In genomic region chr17:42535400-42536047, GRCh38 we compare ENCODE assay signal across 8 cellular contexts. TPM values are rescaled to one million over a fixed set of nuclear protein-coding genes. Genes with fewer than 3 reads are reported as not detected.
A peak's percentile ranks its signal among the peaks of the same experiment; 100 is the strongest.
DNase-seq lines count a peak whose midpoint lies in the region; ATAC-seq and TF ChIP-seq lines count a peak whose summit lies in the region.

No MANE protein-coding gene starts in this region.

- no peaks in the 10 kb centered on the region for H3K27me3 ChIP-seq in CD8-positive, alpha-beta memory T cell (ENCODE audit: insufficient read depth, low read length, poor library complexity, severe bottlenecking)
- H3K27me3 ChIP-seq in kidney epithelial cell (ENCODE audit: control insufficient read depth, insufficient read depth, low read length) (no peaks in the 10 kb centered on the region), testis (no peaks in the 10 kb centered on the region)

- POLR2A ChIA-PET in CD8-positive, alpha-beta memory T cell (lab: Charles Lee), result interaction anchor here (0.5 to 1.4 kb wide), 7 partner anchors 13 to 142 kb away, joined by 3 to 11 read pairs (median 3); partner anchors contain the start of genes RETREG3 and TUBG1

- H3K36me3 ChIP-seq in CD8-positive, alpha-beta memory T cell (ENCODE audit: insufficient read depth, low read length), result peaks cover 5% of the 10 kb centered on the region
- H3K36me3 ChIP-seq in kidney epithelial cell (ENCODE audit: control insufficient read depth, insufficient read depth, low read length) (no peaks in the 10 kb centered on the region), testis (ENCODE audit: low read depth, missing control alignments) (no peaks in the 10 kb centered on the region)

- H3K9me3 Mint-ChIP-seq in CD8-positive, alpha-beta memory T cell, result no peaks in the 10 kb centered on the region
- no peaks in the 10 kb centered on the region for H3K9me3 Mint-ChIP-seq in activated naive CD8-positive, alpha-beta T cell treated with anti-CD3 and anti-CD28 coated beads, Interleukin-2, amount 50 U/mL, for 24 hours

- peaks cover 31% of the 10 kb centered on the region for H3K4me1 ChIP-seq in CD8-positive, alpha-beta memory T cell (ENCODE audit: insufficient read depth, low read length)
- peaks cover 19% of the 10 kb centered on the region for H3K4me1 ChIP-seq in testis

- H3K36me3 Mint-ChIP-seq in CD8-positive, alpha-beta memory T cell, result peaks cover 0 to 10% (median 0%) of the 10 kb centered on the region in 3 donors
- H3K36me3 Mint-ChIP-seq in activated naive CD8-positive, alpha-beta T cell treated with anti-CD3 and anti-CD28 coated beads, Interleukin-2, amount 50 U/mL, for 24 hours (ENCODE audit: low read depth), result peaks cover 10% of the 10 kb centered on the region

- DNase-seq in CD8-positive, alpha-beta memory T cell, result no peak
- no peak for DNase-seq in activated naive CD8-positive, alpha-beta T cell treated with anti-CD3 and anti-CD28 coated beads, Interleukin-2, amount 50 U/mL, for 24 hours
- DNase-seq in kidney epithelial cell (ENCODE audit: low read depth) (no peak), testis (no peak), medulla oblongata (ENCODE audit: extremely low spot score) (no peak)

- TF ChIP-seq CTCF in kidney epithelial cell (IDR thresholded peaks at IDR 0.05; ENCODE audit: insufficient read depth, low read length, poor library complexity, severe bottlenecking) (no peak), testis (IDR thresholded peaks at IDR 0.05) (no peak)

- H3K4me3 Mint-ChIP-seq in CD8-positive, alpha-beta memory T cell, result peak overlapping the region; percentile 67 to 87 (median 80)
- peak overlapping the region; percentile 83 for H3K4me3 Mint-ChIP-seq in activated naive CD8-positive, alpha-beta T cell treated with anti-CD3 and anti-CD28 coated beads, Interleukin-2, amount 50 U/mL, for 24 hours

- peak overlapping the region; percentile 55 for H3K27ac ChIP-seq in CD8-positive, alpha-beta memory T cell (ENCODE audit: low read depth, low read length)
- peak overlapping the region; percentile 81 to 97 for H3K27ac ChIP-seq in testis

- H3K27me3 Mint-ChIP-seq in CD8-positive, alpha-beta memory T cell, result no peaks in the 10 kb centered on the region
- no peaks in the 10 kb centered on the region for H3K27me3 Mint-ChIP-seq in activated naive CD8-positive, alpha-beta T cell treated with anti-CD3 and anti-CD28 coated beads, Interleukin-2, amount 50 U/mL, for 24 hours

- intact Hi-C loops in testis (cut with DNase I; ENCODE audit: low total_unique reads), result no loop called here

- TF ChIP-seq POLR2A in testis (IDR thresholded peaks at IDR 0.05), result no peak

- H3K4me3 ChIP-seq in CD8-positive, alpha-beta memory T cell (ENCODE audit: low read length), result peak overlapping the region; percentile 39
- H3K4me3 ChIP-seq in kidney epithelial cell (ENCODE audit: low read depth, low read length) (peak overlapping the region; percentile 49), testis (peak overlapping the region; percentile 60 to 83)

- CTCF ChIA-PET in CD8-positive, alpha-beta memory T cell (lab: Charles Lee), result interaction anchor here (0.6 to 2.0 kb wide), 5 partner anchors 8 to 348 kb away, joined by 3 to 10 read pairs (median 7); partner anchors contain the start of gene PSMC3IP

- peaks cover 35 to 53% (median 39%) of the 10 kb centered on the region in 3 donors for H3K4me1 Mint-ChIP-seq in CD8-positive, alpha-beta memory T cell
- peaks cover 37% of the 10 kb centered on the region for H3K4me1 Mint-ChIP-seq in activated naive CD8-positive, alpha-beta T cell treated with anti-CD3 and anti-CD28 coated beads, Interleukin-2, amount 50 U/mL, for 24 hours

- H3K27ac Mint-ChIP-seq in CD8-positive, alpha-beta memory T cell, result peak overlapping the region; percentile 20 to 89 (median 47)
- peak overlapping the region; percentile 83 for H3K27ac Mint-ChIP-seq in activated naive CD8-positive, alpha-beta T cell treated with anti-CD3 and anti-CD28 coated beads, Interleukin-2, amount 50 U/mL, for 24 hours

- ATAC-seq in HG02852 (IDR thresholded peaks at IDR 0.05; ENCODE audit: unreplicated experiment), result peak; percentile 1
- peak; percentile 4 for ATAC-seq in activated naive CD8-positive, alpha-beta T cell treated with anti-CD3 and anti-CD28 coated beads, Interleukin-2, amount 50 U/mL, for 24 hours
- no peak for ATAC-seq in HG03045 (IDR thresholded peaks at IDR 0.05; ENCODE audit: unreplicated experiment)
- ATAC-seq in HG02885 (IDR thresholded peaks at IDR 0.05; ENCODE audit: poor library complexity, unreplicated experiment), result no peak

- WGBS in testis, 2 donors, result 19 to 26% methylated on average over 16 to 21 of the region's 21 CpGs

- H3K9me3 ChIP-seq in CD8-positive, alpha-beta memory T cell (ENCODE audit: low read length), result no peaks in the 10 kb centered on the region
- no peaks in the 10 kb centered on the region for H3K9me3 ChIP-seq in testis

RNA-seq across cellular contexts. Expression of gene NAGLU, which starts 0.5 kb away (rescaled TPM):
- 10 to 100 TPM; 15.8 to 17.4 TPM for total RNA-seq in CD8-positive, alpha-beta memory T cell
- polyA plus RNA-seq in CD8-positive, alpha-beta memory T cell, result 17.0 TPM
- 46.2 and 49.2 TPM in 2 replicates for total RNA-seq in kidney epithelial cell
- 10 to 100 TPM; 37.6 to 40.6 TPM for total RNA-seq in testis
- 18.9 TPM for polyA plus RNA-seq in testis (ENCODE audit: insufficient read depth, low read depth, low replicate concordance)

RNA-seq across cellular contexts. Expression of gene HSD17B1, which starts 17.2 kb away (rescaled TPM):
- total RNA-seq in CD8-positive, alpha-beta memory T cell, result under 1 TPM; 0.29 to 0.37 TPM
- 0.48 TPM for polyA plus RNA-seq in CD8-positive, alpha-beta memory T cell
- total RNA-seq in kidney epithelial cell (0.34 and 1.8 TPM in 2 replicates), testis (10 to 100 TPM; 13.8 to 14.4 TPM)
- polyA plus RNA-seq in testis (ENCODE audit: insufficient read depth, low read depth, low replicate concordance), result 7.1 TPM

RNA-seq across cellular contexts. Expression of gene COASY, which starts 26.4 kb away (rescaled TPM):
- 100 to 1,000 TPM; 103 to 107 TPM for total RNA-seq in CD8-positive, alpha-beta memory T cell
- polyA plus RNA-seq in CD8-positive, alpha-beta memory T cell, result 65.6 TPM
- total RNA-seq in kidney epithelial cell (26.8 and 34.3 TPM in 2 replicates), testis (10 to 100 TPM; 52.8 to 68.5 TPM)
- 103 TPM for polyA plus RNA-seq in testis (ENCODE audit: insufficient read depth, low read depth, low replicate concordance)

RNA-seq across cellular contexts. Expression of gene MLX, which starts 31.4 kb away (rescaled TPM):
- total RNA-seq in CD8-positive, alpha-beta memory T cell, result 10 to 100 TPM; 61.8 to 62.3 TPM
- polyA plus RNA-seq in CD8-positive, alpha-beta memory T cell, result 52.1 TPM
- total RNA-seq in kidney epithelial cell (33.9 and 35.9 TPM in 2 replicates), testis (10 to 100 TPM; 27.6 to 38.6 TPM)
- polyA plus RNA-seq in testis (ENCODE audit: insufficient read depth, low read depth, low replicate concordance), result 26.7 TPM

RNA-seq across cellular contexts. Expression of gene PSMC3IP, which starts 42.0 kb away (rescaled TPM):
- total RNA-seq in CD8-positive, alpha-beta memory T cell, result 10 to 100 TPM; 35.9 to 36.2 TPM
- polyA plus RNA-seq in CD8-positive, alpha-beta memory T cell, result 0.83 TPM
- total RNA-seq in kidney epithelial cell (3.9 and 7.9 TPM in 2 replicates), testis (10 to 100 TPM; 17.2 to 27.2 TPM)
- 45.3 TPM for polyA plus RNA-seq in testis (ENCODE audit: insufficient read depth, low read depth, low replicate concordance)

Comparison
In these comparisons a context has a peak if more than half of its experiments do, and no peak if none do; other contexts are left out.
1. ATAC-seq: peak in HG02852 (single experiment) and activated naive CD8-positive, alpha-beta T cell treated with anti-CD3 and anti-CD28 coated beads, Interleukin-2, amount 50 U/mL, for 24 hours (single experiment); none in HG03045 (single experiment) and HG02885 (single experiment).
2. Peak in every context shown above with its lines, with median percentiles within 50 percentile points of each other: H3K4me3 ChIP-seq.